In the genomic region with DNA sequence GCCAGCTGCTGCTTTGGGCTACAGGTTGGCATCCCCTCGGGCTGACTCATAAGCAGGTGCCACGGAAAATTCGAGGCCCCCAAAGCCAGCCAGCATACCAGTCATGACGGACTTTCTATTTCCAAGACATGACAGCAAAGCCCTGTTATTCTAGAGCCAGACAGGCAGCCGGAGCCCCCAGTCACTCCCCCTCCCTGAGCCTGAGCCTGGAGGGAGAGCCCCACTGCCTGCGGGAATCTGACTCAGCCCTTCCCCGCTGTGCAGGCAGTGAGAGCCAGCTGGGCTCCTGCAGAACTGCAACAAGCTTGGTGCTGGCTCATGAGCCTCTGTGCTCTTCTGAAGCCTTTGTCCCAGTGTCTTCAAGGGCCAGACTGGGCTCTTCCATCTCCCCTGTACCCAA, we compare ENCODE assay signal across 10 cellular contexts. TPM values are rescaled to one million over a fixed set of nuclear protein-coding genes. Genes with fewer than 3 reads are reported as not detected.
A peak's percentile ranks its signal among the peaks of the same experiment; 100 is the strongest.
DNase-seq lines count a peak whose midpoint lies in the region; ATAC-seq, FAIRE-seq and TF ChIP-seq lines count a peak whose summit lies in the region.
"Had no signal": no experiment of that assay in that cellular context is flagged by ENCODE, and none has a peak within 500 bp of the region (broad histone marks: within the 10 kb centered on the region; RNA-seq: fewer than 3 reads in every experiment).

No MANE protein-coding gene starts in this region.

- ATAC-seq in A549 = peak; percentile 61 to 66
- ATAC-seq in GM18868 (IDR thresholded peaks at IDR 0.05; ENCODE audit: unreplicated experiment) = no peak
- ATAC-seq: body of pancreas had no signal

- no peak for TF ChIP-seq RAD21 in A549 (conservative IDR thresholded peaks at IDR 0.05 in 1 of 2, IDR thresholded peaks at IDR 0.05 in 1 of 2)
- peak; percentile 22; the same call in 1 of the 2 replicates for TF ChIP-seq RAD21 in Ishikawa (IDR thresholded peaks at IDR 0.05; ENCODE audit: low read depth)

- no peak for TF ChIP-seq POLR2A in A549 (IDR thresholded peaks at IDR 0.05; ENCODE audit: low read length)

- no peak for FAIRE-seq in A549 (lab: Jason Lieb, UNC)

- H3K4me2 ChIP-seq in A549 = no peak overlapping the region

- POLR2A ChIA-PET in A549 (lab: Yijun Ruan, JAX) = no interaction called here
- POLR2A ChIA-PET in GM10248 (lab: Yijun Ruan, JAX) = no interaction called here

- H3K4me3 ChIP-seq in A549 = no peak overlapping the region
- H3K4me3 ChIP-seq: body of pancreas had no signal

- WGBS in A549 (ENCODE audit: missing lambda C conversion rate) = 62% methylated on average over 3 of the region's 7 CpGs

- no peak for DNase-seq in A549 (ENCODE audit: low read depth in 1 of 2, low spot score in 1 of 2)
- DNase-seq in cerebellum (ENCODE audit: low spot score) = peak; percentile 12
- peak; percentile 63 for DNase-seq in left kidney (ENCODE audit: low read depth, low spot score)
- no peak for DNase-seq in GM10248 (ENCODE audit: extremely low spot score)
- DNase-seq in inferior parietal cortex (ENCODE audit: extremely low spot score) = no peak
- no peak for DNase-seq in activated T-cell treated with anti-CD3 and anti-CD28 coated beads for 4 hours
- DNase-seq: body of pancreas, SW 1271 had no signal

- TF ChIP-seq CTCF in A549 (IDR thresholded peaks at IDR 0.05) (no peak), GM10248 (IDR thresholded peaks at IDR 0.05; ENCODE audit: control extremely low read depth, extremely low read depth, low read depth, missing control alignments) (no peak)

- CTCF ChIA-PET in A549 (lab: Yijun Ruan, JAX) = interaction anchor here (0.7 to 4.7 kb wide), 4 partner anchors 11 to 148 kb away, joined by 3 to 34 read pairs (median 6); no protein-coding TSS in a partner anchor
- CTCF ChIA-PET in GM10248 (lab: Yijun Ruan, JAX) = interaction anchor here (1.2 to 11.6 kb wide), 5 partner anchors 11 to 418 kb away, joined by 3 to 86 read pairs (median 7); no protein-coding TSS in a partner anchor

- no peaks in the 10 kb centered on the region for H3K9me3 ChIP-seq in A549
- H3K9me3 ChIP-seq: body of pancreas had no signal

- TF ChIP-seq EP300 in A549 (IDR thresholded peaks at IDR 0.05) (no peak), Ishikawa (IDR thresholded peaks at IDR 0.05; ENCODE audit: borderline replicate concordance) (peak; percentile 50; the same call in 1 of the 2 replicates)

- H3K27ac ChIP-seq in A549 = no peak overlapping the region
- H3K27ac ChIP-seq: body of pancreas had no signal

- H3K4me1 ChIP-seq in A549 = peaks cover 6% of the 10 kb centered on the region; the same call in 1 of the 3 replicates
- H3K4me1 ChIP-seq: body of pancreas had no signal

TF ChIP-seq in A549, 52 proteins besides CTCF, POLR2A, EP300 and RAD21:
- TF ChIP-seq RNF2 (IDR thresholded peaks at IDR 0.05; ENCODE audit: borderline replicate concordance, low read depth) = no peak
- TF ChIP-seq, protein P1, sequence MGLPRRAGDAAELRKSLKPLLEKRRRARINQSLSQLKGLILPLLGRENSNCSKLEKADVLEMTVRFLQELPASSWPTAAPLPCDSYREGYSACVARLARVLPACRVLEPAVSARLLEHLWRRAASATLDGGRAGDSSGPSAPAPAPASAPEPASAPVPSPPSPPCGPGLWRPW (IDR thresholded peaks at IDR 0.05) = no peak
- TF ChIP-seq SMC3 (IDR thresholded peaks at IDR 0.05) = no peak

TF ChIP-seq in Ishikawa, 13 proteins besides CTCF, POLR2A, EP300 and RAD21:
- no peak for TF ChIP-seq FOXM1 (IDR thresholded peaks at IDR 0.05; ENCODE audit: borderline replicate concordance, low read depth)
- TF ChIP-seq NFIC (IDR thresholded peaks at IDR 0.05) = 0 out of 2 replicates have a peak, but pooled peaks have one; percentile 40
- no peak for TF ChIP-seq ZBTB7A (IDR thresholded peaks at IDR 0.05; ENCODE audit: low read depth)
- no peak for TF ChIP-seq YY1 (IDR thresholded peaks at IDR 0.05; ENCODE audit: low read depth)
- TF ChIP-seq, protein P2, sequence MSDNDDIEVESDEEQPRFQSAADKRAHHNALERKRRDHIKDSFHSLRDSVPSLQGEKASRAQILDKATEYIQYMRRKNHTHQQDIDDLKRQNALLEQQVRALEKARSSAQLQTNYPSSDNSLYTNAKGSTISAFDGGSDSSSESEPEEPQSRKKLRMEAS (IDR thresholded peaks at IDR 0.05) = 0 out of 2 replicates have a peak, but pooled peaks have one; percentile 16
- TF ChIP-seq, protein P3, sequence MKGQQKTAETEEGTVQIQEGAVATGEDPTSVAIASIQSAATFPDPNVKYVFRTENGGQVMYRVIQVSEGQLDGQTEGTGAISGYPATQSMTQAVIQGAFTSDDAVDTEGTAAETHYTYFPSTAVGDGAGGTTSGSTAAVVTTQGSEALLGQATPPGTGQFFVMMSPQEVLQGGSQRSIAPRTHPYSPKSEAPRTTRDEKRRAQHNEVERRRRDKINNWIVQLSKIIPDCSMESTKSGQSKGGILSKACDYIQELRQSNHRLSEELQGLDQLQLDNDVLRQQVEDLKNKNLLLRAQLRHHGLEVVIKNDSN (IDR thresholded peaks at IDR 0.05) = no peak
- TF ChIP-seq TAF1 (IDR thresholded peaks at IDR 0.05; ENCODE audit: low read depth) = no peak
- no peak for TF ChIP-seq CREB1 (IDR thresholded peaks at IDR 0.05; ENCODE audit: low read depth)
- TF ChIP-seq TCF12 (IDR thresholded peaks at IDR 0.05; ENCODE audit: low read depth) = peak; percentile 72
- no peak for TF ChIP-seq EGR1 (IDR thresholded peaks at IDR 0.05)
- TF ChIP-seq, protein P4, sequence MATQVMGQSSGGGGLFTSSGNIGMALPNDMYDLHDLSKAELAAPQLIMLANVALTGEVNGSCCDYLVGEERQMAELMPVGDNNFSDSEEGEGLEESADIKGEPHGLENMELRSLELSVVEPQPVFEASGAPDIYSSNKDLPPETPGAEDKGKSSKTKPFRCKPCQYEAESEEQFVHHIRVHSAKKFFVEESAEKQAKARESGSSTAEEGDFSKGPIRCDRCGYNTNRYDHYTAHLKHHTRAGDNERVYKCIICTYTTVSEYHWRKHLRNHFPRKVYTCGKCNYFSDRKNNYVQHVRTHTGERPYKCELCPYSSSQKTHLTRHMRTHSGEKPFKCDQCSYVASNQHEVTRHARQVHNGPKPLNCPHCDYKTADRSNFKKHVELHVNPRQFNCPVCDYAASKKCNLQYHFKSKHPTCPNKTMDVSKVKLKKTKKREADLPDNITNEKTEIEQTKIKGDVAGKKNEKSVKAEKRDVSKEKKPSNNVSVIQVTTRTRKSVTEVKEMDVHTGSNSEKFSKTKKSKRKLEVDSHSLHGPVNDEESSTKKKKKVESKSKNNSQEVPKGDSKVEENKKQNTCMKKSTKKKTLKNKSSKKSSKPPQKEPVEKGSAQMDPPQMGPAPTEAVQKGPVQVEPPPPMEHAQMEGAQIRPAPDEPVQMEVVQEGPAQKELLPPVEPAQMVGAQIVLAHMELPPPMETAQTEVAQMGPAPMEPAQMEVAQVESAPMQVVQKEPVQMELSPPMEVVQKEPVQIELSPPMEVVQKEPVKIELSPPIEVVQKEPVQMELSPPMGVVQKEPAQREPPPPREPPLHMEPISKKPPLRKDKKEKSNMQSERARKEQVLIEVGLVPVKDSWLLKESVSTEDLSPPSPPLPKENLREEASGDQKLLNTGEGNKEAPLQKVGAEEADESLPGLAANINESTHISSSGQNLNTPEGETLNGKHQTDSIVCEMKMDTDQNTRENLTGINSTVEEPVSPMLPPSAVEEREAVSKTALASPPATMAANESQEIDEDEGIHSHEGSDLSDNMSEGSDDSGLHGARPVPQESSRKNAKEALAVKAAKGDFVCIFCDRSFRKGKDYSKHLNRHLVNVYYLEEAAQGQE (IDR thresholded peaks at IDR 0.05; ENCODE audit: low read depth) = no peak
- TF ChIP-seq CEBPB (IDR thresholded peaks at IDR 0.05) = no peak
- no peak for TF ChIP-seq TEAD4 (IDR thresholded peaks at IDR 0.05)
TF ChIP-seq in Ishikawa: peak in this region for 3.

RNA-seq across cellular contexts. Expression of a gene that starts 15.8 kb away (rescaled TPM):
- polyA plus RNA-seq in A549 (2011; rRNA removed) (1.3 and 2.1 TPM in 2 replicates), A549 (2017; fragmentation: RNase III; extraction: RNeasy Plus Mini Kit Qiagen cat#74134 plus additional on column Dnase treatment) (0.32 to 0.69 TPM (median 0.35 TPM) in 3 replicates)
- 0.48 and 0.50 TPM in 2 replicates for polyA plus RNA-seq in A549 (2012; cell fraction: cytosol; rRNA removed)
- 0.44 and 1.4 TPM in 2 replicates for polyA plus RNA-seq in A549 (2012; cell fraction: nucleus; rRNA removed)
- 1.0 and 4.4 TPM in 2 replicates for polyA minus RNA-seq in A549 (2011; rRNA and poly(A)+ RNA removed)
- total RNA-seq in cerebellum = not detected
- total RNA-seq: body of pancreas had no signal

Comparison
In these comparisons a context has a peak if more than half of its experiments do, and no peak if none do; other contexts are left out.
1. DNase-seq: peak in cerebellum (single experiment) and left kidney (single experiment); none in A549 (0 of 2), GM10248 (single experiment), inferior parietal cortex (single experiment) and activated T-cell treated with anti-CD3 and anti-CD28 coated beads for 4 hours (single experiment).